ENCODE assay signal across 1 cellular context in genomic region chr6:138404666-138405337, GRCh38.
TF ChIP-seq lines count a peak whose summit lies in the region.

No MANE protein-coding gene starts in this region.

TF ChIP-seq in HEK293, 187 proteins besides CTCF, POLR2A, EP300 and RAD21 (continued from another document):
- TF ChIP-seq, protein P1, sequence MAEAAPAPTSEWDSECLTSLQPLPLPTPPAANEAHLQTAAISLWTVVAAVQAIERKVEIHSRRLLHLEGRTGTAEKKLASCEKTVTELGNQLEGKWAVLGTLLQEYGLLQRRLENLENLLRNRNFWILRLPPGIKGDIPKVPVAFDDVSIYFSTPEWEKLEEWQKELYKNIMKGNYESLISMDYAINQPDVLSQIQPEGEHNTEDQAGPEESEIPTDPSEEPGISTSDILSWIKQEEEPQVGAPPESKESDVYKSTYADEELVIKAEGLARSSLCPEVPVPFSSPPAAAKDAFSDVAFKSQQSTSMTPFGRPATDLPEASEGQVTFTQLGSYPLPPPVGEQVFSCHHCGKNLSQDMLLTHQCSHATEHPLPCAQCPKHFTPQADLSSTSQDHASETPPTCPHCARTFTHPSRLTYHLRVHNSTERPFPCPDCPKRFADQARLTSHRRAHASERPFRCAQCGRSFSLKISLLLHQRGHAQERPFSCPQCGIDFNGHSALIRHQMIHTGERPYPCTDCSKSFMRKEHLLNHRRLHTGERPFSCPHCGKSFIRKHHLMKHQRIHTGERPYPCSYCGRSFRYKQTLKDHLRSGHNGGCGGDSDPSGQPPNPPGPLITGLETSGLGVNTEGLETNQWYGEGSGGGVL (tag by site-specific recombination; IDR thresholded peaks at IDR 0.05), result peak; percentile 71
- TF ChIP-seq PRDM10 (tag by site-specific recombination; IDR thresholded peaks at IDR 0.05) (peak; percentile 72), RBAK (tag by site-specific recombination; IDR thresholded peaks at IDR 0.05) (no peak)
TF ChIP-seq in HEK293: peak in this region for 10.
